Comparison of ENCODE assay signal across 1 cellular context in the genomic region with DNA sequence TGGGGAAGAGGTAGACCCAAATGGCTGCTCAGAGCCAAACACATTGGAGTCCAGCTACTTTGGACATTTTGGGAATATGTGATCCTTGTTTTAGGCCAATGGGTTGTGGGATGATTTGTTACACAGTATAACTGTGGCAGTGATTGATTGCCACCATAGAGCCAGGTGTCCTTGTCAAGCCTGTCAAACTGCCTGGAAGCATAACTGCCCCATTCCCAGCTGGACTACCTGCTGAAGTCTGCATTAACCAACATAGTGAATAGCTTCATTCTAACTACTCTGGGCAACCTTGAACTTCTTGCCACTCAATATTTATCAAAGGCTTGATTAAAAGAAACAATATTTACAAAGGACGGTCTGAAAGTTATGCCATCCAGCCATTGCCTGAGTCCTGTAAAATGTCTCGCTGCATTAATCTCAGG.
A peak's percentile ranks its signal among the peaks of the same experiment; 100 is the strongest.
TF ChIP-seq lines count a peak whose summit lies in the region.

No MANE protein-coding gene starts in this region.

TF ChIP-seq in HepG2, 621 proteins besides CTCF, POLR2A, EP300 and RAD21 (continued from another document and continues in another):
- TF ChIP-seq AHDC1 (CRISPR knock-in tag; IDR thresholded peaks at IDR 0.05; ENCODE audit: borderline replicate concordance), result peak; percentile 90
- no peak for TF ChIP-seq HIVEP1 (CRISPR knock-in tag; IDR thresholded peaks at IDR 0.05)
- no peak for TF ChIP-seq ZBTB4 (CRISPR knock-in tag; IDR thresholded peaks at IDR 0.05; ENCODE audit: borderline replicate concordance)
- TF ChIP-seq JDP2 (CRISPR knock-in tag; IDR thresholded peaks at IDR 0.05; ENCODE audit: borderline replicate concordance), result no peak
- peak; percentile 54; the same call in 1 of the 2 replicates for TF ChIP-seq ZNF749 (CRISPR knock-in tag; IDR thresholded peaks at IDR 0.05; ENCODE audit: borderline replicate concordance)
- no peak for TF ChIP-seq SNAI1 (CRISPR knock-in tag; IDR thresholded peaks at IDR 0.05; ENCODE audit: borderline replicate concordance)
- no peak for TF ChIP-seq PBX3 (CRISPR knock-in tag; IDR thresholded peaks at IDR 0.05; ENCODE audit: borderline replicate concordance)
- TF ChIP-seq HOXA5 (CRISPR knock-in tag; IDR thresholded peaks at IDR 0.05), result peak; percentile 100
- TF ChIP-seq GATAD1 (CRISPR knock-in tag; IDR thresholded peaks at IDR 0.05), result 0 out of 2 replicates have a peak, but pooled peaks have one; percentile 24
- TF ChIP-seq ZNF33A (CRISPR knock-in tag; IDR thresholded peaks at IDR 0.05; ENCODE audit: borderline replicate concordance), result no peak
- no peak for TF ChIP-seq MLLT10 (CRISPR knock-in tag; IDR thresholded peaks at IDR 0.05)
- peak; percentile 70; the same call in 1 of the 2 replicates for TF ChIP-seq ZNF724P (CRISPR knock-in tag; IDR thresholded peaks at IDR 0.05; ENCODE audit: borderline replicate concordance)
- TF ChIP-seq HOXD1 (CRISPR knock-in tag; IDR thresholded peaks at IDR 0.05), result peak; percentile 99
- peak; percentile 99 for TF ChIP-seq RBAK (CRISPR knock-in tag; IDR thresholded peaks at IDR 0.05)
- TF ChIP-seq, protein P1, sequence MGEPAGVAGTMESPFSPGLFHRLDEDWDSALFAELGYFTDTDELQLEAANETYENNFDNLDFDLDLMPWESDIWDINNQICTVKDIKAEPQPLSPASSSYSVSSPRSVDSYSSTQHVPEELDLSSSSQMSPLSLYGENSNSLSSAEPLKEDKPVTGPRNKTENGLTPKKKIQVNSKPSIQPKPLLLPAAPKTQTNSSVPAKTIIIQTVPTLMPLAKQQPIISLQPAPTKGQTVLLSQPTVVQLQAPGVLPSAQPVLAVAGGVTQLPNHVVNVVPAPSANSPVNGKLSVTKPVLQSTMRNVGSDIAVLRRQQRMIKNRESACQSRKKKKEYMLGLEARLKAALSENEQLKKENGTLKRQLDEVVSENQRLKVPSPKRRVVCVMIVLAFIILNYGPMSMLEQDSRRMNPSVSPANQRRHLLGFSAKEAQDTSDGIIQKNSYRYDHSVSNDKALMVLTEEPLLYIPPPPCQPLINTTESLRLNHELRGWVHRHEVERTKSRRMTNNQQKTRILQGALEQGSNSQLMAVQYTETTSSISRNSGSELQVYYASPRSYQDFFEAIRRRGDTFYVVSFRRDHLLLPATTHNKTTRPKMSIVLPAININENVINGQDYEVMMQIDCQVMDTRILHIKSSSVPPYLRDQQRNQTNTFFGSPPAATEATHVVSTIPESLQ (CRISPR knock-in tag; conservative IDR thresholded peaks at IDR 0.05), result no peak
- TF ChIP-seq LCORL (IDR thresholded peaks at IDR 0.05), result no peak
- no peak for TF ChIP-seq LCORL (CRISPR knock-in tag; IDR thresholded peaks at IDR 0.05)
- peak; percentile 35; the same call in 1 of the 2 replicates for TF ChIP-seq ZBTB20 (CRISPR knock-in tag; IDR thresholded peaks at IDR 0.05; ENCODE audit: borderline replicate concordance, low read depth)
- TF ChIP-seq ZNF124 (CRISPR knock-in tag; IDR thresholded peaks at IDR 0.05), result peak; percentile 54; the same call in 1 of the 2 replicates
- no peak for TF ChIP-seq SRSF9 (IDR thresholded peaks at IDR 0.05; ENCODE audit: borderline replicate concordance, insufficient read depth, low read depth, low read length, poor library complexity, severe bottlenecking)
- TF ChIP-seq PCBP2 (optimal IDR thresholded peaks at IDR 0.05; ENCODE audit: low read depth, low read length, poor library complexity, severe bottlenecking), result no peak
- TF ChIP-seq, protein P2, sequence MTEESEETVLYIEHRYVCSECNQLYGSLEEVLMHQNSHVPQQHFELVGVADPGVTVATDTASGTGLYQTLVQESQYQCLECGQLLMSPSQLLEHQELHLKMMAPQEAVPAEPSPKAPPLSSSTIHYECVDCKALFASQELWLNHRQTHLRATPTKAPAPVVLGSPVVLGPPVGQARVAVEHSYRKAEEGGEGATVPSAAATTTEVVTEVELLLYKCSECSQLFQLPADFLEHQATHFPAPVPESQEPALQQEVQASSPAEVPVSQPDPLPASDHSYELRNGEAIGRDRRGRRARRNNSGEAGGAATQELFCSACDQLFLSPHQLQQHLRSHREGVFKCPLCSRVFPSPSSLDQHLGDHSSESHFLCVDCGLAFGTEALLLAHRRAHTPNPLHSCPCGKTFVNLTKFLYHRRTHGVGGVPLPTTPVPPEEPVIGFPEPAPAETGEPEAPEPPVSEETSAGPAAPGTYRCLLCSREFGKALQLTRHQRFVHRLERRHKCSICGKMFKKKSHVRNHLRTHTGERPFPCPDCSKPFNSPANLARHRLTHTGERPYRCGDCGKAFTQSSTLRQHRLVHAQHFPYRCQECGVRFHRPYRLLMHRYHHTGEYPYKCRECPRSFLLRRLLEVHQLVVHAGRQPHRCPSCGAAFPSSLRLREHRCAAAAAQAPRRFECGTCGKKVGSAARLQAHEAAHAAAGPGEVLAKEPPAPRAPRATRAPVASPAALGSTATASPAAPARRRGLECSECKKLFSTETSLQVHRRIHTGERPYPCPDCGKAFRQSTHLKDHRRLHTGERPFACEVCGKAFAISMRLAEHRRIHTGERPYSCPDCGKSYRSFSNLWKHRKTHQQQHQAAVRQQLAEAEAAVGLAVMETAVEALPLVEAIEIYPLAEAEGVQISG (CRISPR knock-in tag; IDR thresholded peaks at IDR 0.05), result 0 out of 2 replicates have a peak, but pooled peaks have one; percentile 22
- no peak for TF ChIP-seq ZNF773 (CRISPR knock-in tag; IDR thresholded peaks at IDR 0.05; ENCODE audit: borderline replicate concordance)
- TF ChIP-seq, protein P3, sequence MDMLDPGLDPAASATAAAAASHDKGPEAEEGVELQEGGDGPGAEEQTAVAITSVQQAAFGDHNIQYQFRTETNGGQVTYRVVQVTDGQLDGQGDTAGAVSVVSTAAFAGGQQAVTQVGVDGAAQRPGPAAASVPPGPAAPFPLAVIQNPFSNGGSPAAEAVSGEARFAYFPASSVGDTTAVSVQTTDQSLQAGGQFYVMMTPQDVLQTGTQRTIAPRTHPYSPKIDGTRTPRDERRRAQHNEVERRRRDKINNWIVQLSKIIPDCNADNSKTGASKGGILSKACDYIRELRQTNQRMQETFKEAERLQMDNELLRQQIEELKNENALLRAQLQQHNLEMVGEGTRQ (IDR thresholded peaks at IDR 0.05; ENCODE audit: low read depth, low read length), result no peak
- TF ChIP-seq, protein P3 (CRISPR knock-in tag; IDR thresholded peaks at IDR 0.05; ENCODE audit: borderline replicate concordance), result no peak
- no peak for TF ChIP-seq FOXO4 (CRISPR knock-in tag; conservative IDR thresholded peaks at IDR 0.05)
- TF ChIP-seq E2F5 (CRISPR knock-in tag; conservative IDR thresholded peaks at IDR 0.05), result no peak
- no peak for TF ChIP-seq THAP7 (CRISPR knock-in tag; IDR thresholded peaks at IDR 0.05)
- TF ChIP-seq TBL1XR1 (IDR thresholded peaks at IDR 0.05; ENCODE audit: borderline replicate concordance, low read length, partially characterized antibody), result peak; percentile 85
- no peak for TF ChIP-seq MAFG (CRISPR knock-in tag; IDR thresholded peaks at IDR 0.05)
- no peak for TF ChIP-seq RFXAP (CRISPR knock-in tag; IDR thresholded peaks at IDR 0.05; ENCODE audit: borderline replicate concordance)
- no peak for TF ChIP-seq ARHGAP35 (CRISPR knock-in tag; IDR thresholded peaks at IDR 0.05; ENCODE audit: borderline replicate concordance)
- no peak for TF ChIP-seq ZBTB38 (CRISPR knock-in tag; IDR thresholded peaks at IDR 0.05)
- no peak for TF ChIP-seq FOXK1 (CRISPR knock-in tag; IDR thresholded peaks at IDR 0.05; ENCODE audit: borderline replicate concordance, low read depth)
- no peak for TF ChIP-seq RAD51 (IDR thresholded peaks at IDR 0.05; ENCODE audit: borderline replicate concordance)
